17 cellular contexts compared by ENCODE assay signal in genomic region chr14:61219673-61220072, GRCh38.
DNase-seq lines count a peak whose midpoint lies in the region; ATAC-seq and TF ChIP-seq lines count a peak whose summit lies in the region.
"Had no signal": no experiment of that assay in that cellular context is flagged by ENCODE, and none has a peak within 500 bp of the region (broad histone marks: within the 10 kb centered on the region; RNA-seq: fewer than 3 reads in every experiment).

No MANE protein-coding gene starts in this region.

- intact Hi-C loops in right lobe of liver (cut with DNase I) = no loop called here

- H3K27ac ChIP-seq in neural progenitor cell (no peak overlapping the region), right lobe of liver (no peak overlapping the region)

- TF ChIP-seq CTCF in neural progenitor cell (IDR thresholded peaks at IDR 0.05) = no peak
- no peak for TF ChIP-seq CTCF in right lobe of liver (IDR thresholded peaks at IDR 0.05)

- H3K4me2 ChIP-seq in neural progenitor cell = peak overlapping the region; percentile 1
- H3K4me2 ChIP-seq: GM23338 had no signal

- H3K4me1 Mint-ChIP-seq in neural progenitor cell = peaks cover 13% of the 10 kb centered on the region

- H3K27ac Mint-ChIP-seq in neural progenitor cell = no peak overlapping the region
- H3K27ac Mint-ChIP-seq: CD8-positive, alpha-beta T cell; GM23338 had no signal

- ATAC-seq in right lobe of liver (no peak), HG02884 (IDR thresholded peaks at IDR 0.05; ENCODE audit: unreplicated experiment) (no peak)
- ATAC-seq: CD8-positive, alpha-beta T cell; GM23338 had no signal

- H3K9me3 ChIP-seq in neural progenitor cell (ENCODE audit: low read depth) = no peaks in the 10 kb centered on the region
- H3K9me3 ChIP-seq in right lobe of liver = no peaks in the 10 kb centered on the region

- H2AFZ ChIP-seq in neural progenitor cell (replicated peaks) = peak overlapping the region; percentile 44

- H3K4me3 ChIP-seq in neural progenitor cell (no peak overlapping the region), right lobe of liver (no peak overlapping the region)
- H3K4me3 ChIP-seq: GM23338 had no signal

- DNase-seq in AG08396 (ENCODE audit: low spot score) = peak; percentile 15
- peak; percentile 34 for DNase-seq in HCEC 1CT
- peak; percentile 39 for DNase-seq in dedifferentiated amniotic fluid mesenchymal stem cell (ENCODE audit: extremely low spot score)
- peak; percentile 13 for DNase-seq in neural progenitor cell (ENCODE audit: low spot score)
- no peak for DNase-seq in right lobe of liver
- DNase-seq in amygdala (lab: John Stamatoyannopoulos, UW) = no peak
- DNase-seq: ACHN; CD8-positive, alpha-beta T cell; GF-D8; MM.1S; NCI-H1105 treated with DMSO at 0.1 percent for 48 hours; NCI-H187; NCI-H446; NCI-H82; SHP77 had no signal

- H4K20me1 ChIP-seq in neural progenitor cell (ENCODE audit: low read depth) = no peaks in the 10 kb centered on the region

- no peak overlapping the region for H3K9ac ChIP-seq in neural progenitor cell

- H3K4me3 Mint-ChIP-seq in neural progenitor cell = no peak overlapping the region
- H3K4me3 Mint-ChIP-seq: CD8-positive, alpha-beta T cell; GM23338 had no signal

- no peak for TF ChIP-seq POLR2A in right lobe of liver (IDR thresholded peaks at IDR 0.05)

- 30% methylated on average over 1 of the region's 3 CpGs for WGBS in right lobe of liver (ENCODE audit: insufficient coverage, low coverage, low lambda C conversion rate, missing lambda C conversion rate)

- H3K79me2 ChIP-seq in neural progenitor cell (ENCODE audit: low read depth) = no peaks in the 10 kb centered on the region

- no peaks in the 10 kb centered on the region for H3K36me3 Mint-ChIP-seq in neural progenitor cell
- H3K36me3 Mint-ChIP-seq: CD8-positive, alpha-beta T cell had no signal

- no peaks in the 10 kb centered on the region for H3K27me3 Mint-ChIP-seq in neural progenitor cell (ENCODE audit: insufficient read depth, low read depth)

- H3K4me1 ChIP-seq in neural progenitor cell (peaks cover 20% of the 10 kb centered on the region), right lobe of liver (no peaks in the 10 kb centered on the region)

- H3K36me3 ChIP-seq in neural progenitor cell = no peaks in the 10 kb centered on the region
- H3K36me3 ChIP-seq in right lobe of liver = no peaks in the 10 kb centered on the region

- H3K27me3 ChIP-seq in neural progenitor cell = no peaks in the 10 kb centered on the region
- no peaks in the 10 kb centered on the region for H3K27me3 ChIP-seq in right lobe of liver

- H3K9me3 Mint-ChIP-seq in neural progenitor cell = no peaks in the 10 kb centered on the region
- H3K9me3 Mint-ChIP-seq: CD8-positive, alpha-beta T cell; GM23338 had no signal

- no peaks in the 10 kb centered on the region for H3F3A ChIP-seq in neural progenitor cell (ENCODE audit: low read depth)

Comparison
In these comparisons a context has a peak if more than half of its experiments do, and no peak if none do; other contexts are left out.
1. DNase-seq: peak in AG08396 (single experiment), HCEC 1CT (single experiment), dedifferentiated amniotic fluid mesenchymal stem cell (single experiment) and neural progenitor cell (single experiment); none in right lobe of liver (0 of 3) and amygdala (0 of 56).